In genomic region chr6:145587342-145587741, GRCh38 we compare ENCODE assay signal across 21 cellular contexts.
DNase-seq lines count a peak whose midpoint lies in the region; ATAC-seq and TF ChIP-seq lines count a peak whose summit lies in the region.
"Had no signal": no experiment of that assay in that cellular context is flagged by ENCODE, and none has a peak within 500 bp of the region (broad histone marks: within the 10 kb centered on the region; RNA-seq: fewer than 3 reads in every experiment).

No MANE protein-coding gene starts in this region.

- no peak overlapping the region for H3K4me3 ChIP-seq in psoas muscle
- H3K4me3 ChIP-seq in CD8-positive, alpha-beta T cell (ENCODE audit: low read depth, low read length): no peak overlapping the region
- H3K4me3 ChIP-seq: BLaER1, GM12878 had no signal

- CTCF ChIA-PET in CD8-positive, alpha-beta T cell (lab: Charles Lee): no interaction called here

- intact Hi-C loops in psoas muscle (cut with DNase I): no loop called here
- intact Hi-C loops in CD8-positive, alpha-beta T cell (cut with DNase I, micrococcal nuclease): no loop called here

- ATAC-seq in SK-N-SH treated with all-trans-retinoic acid at 6 μM for 48 hours (no peak), psoas muscle (no peak)
- ATAC-seq in CD8-positive, alpha-beta T cell: no peak
- ATAC-seq: GM12878 had no signal

- H3K36me3 Mint-ChIP-seq in CD8-positive, alpha-beta T cell: no peaks in the 10 kb centered on the region
- H3K36me3 Mint-ChIP-seq: CD4-positive, CD25-positive, alpha-beta regulatory T cell had no signal

- no peaks in the 10 kb centered on the region for H3K36me3 ChIP-seq in psoas muscle (ENCODE audit: insufficient read depth in 1 of 2, low read depth in 1 of 2)
- no peaks in the 10 kb centered on the region for H3K36me3 ChIP-seq in CD8-positive, alpha-beta T cell (ENCODE audit: insufficient read depth, low read length)
- H3K36me3 ChIP-seq: BLaER1 had no signal

- POLR2A ChIA-PET in CD8-positive, alpha-beta T cell (lab: Charles Lee): no interaction called here

- H3K9me3 Mint-ChIP-seq in CD8-positive, alpha-beta T cell: peaks cover 7% of the 10 kb centered on the region

- H3K4me1 ChIP-seq in psoas muscle: no peaks in the 10 kb centered on the region
- no peaks in the 10 kb centered on the region for H3K4me1 ChIP-seq in CD8-positive, alpha-beta T cell (ENCODE audit: insufficient read depth, low read length)
- H3K4me1 ChIP-seq: BLaER1 had no signal

- no peak for TF ChIP-seq CTCF in psoas muscle (IDR thresholded peaks at IDR 0.05)
- no peak for TF ChIP-seq CTCF in CD8-positive, alpha-beta T cell (IDR thresholded peaks at IDR 0.05)

- H3K9me3 ChIP-seq in psoas muscle: no peaks in the 10 kb centered on the region
- H3K9me3 ChIP-seq in CD8-positive, alpha-beta T cell (ENCODE audit: low read length): no peaks in the 10 kb centered on the region
- H3K9me3 ChIP-seq: BLaER1 had no signal

- no peak overlapping the region for H3K27ac ChIP-seq in psoas muscle
- H3K27ac ChIP-seq in CD8-positive, alpha-beta T cell (ENCODE audit: low read depth, low read length): no peak overlapping the region
- H3K27ac ChIP-seq: BLaER1, KMS-11 had no signal

- H3K4me1 Mint-ChIP-seq in CD8-positive, alpha-beta T cell (ENCODE audit: low read depth): no peaks in the 10 kb centered on the region
- H3K4me1 Mint-ChIP-seq: CD4-positive, CD25-positive, alpha-beta regulatory T cell had no signal

- H3K27ac Mint-ChIP-seq in CD8-positive, alpha-beta T cell: no peak overlapping the region
- H3K27ac Mint-ChIP-seq: CD4-positive, CD25-positive, alpha-beta regulatory T cell had no signal

- no peak overlapping the region for H3K4me3 Mint-ChIP-seq in CD8-positive, alpha-beta T cell
- H3K4me3 Mint-ChIP-seq: CD4-positive, CD25-positive, alpha-beta regulatory T cell had no signal

- peaks cover 11% of the 10 kb centered on the region for H3K27me3 Mint-ChIP-seq in CD8-positive, alpha-beta T cell (ENCODE audit: low read depth)
- H3K27me3 Mint-ChIP-seq: CD4-positive, CD25-positive, alpha-beta regulatory T cell had no signal

- DNase-seq in DMS 273 (lab: John Stamatoyannopoulos, UW; ENCODE audit: unreplicated experiment) (peak; percentile 45), NCI-H1417 treated with DMSO at 0.1 percent for 48 hours (lab: John Stamatoyannopoulos, UW) (peak; percentile 6), myocyte (ENCODE audit: low read depth) (peak; percentile 34), psoas muscle (no peak)
- no peak for DNase-seq in CD8-positive, alpha-beta T cell
- no peak for DNase-seq in activated CD4-positive, alpha-beta T cell treated with anti-CD3 and anti-CD28 coated beads, Interleukin-2, amount 50 U/mL, for 1 hour
- DNase-seq: CD4-positive, CD25-positive, alpha-beta regulatory T cell; EL; GDM1; HCEC 1CT; IMR-90; NCI-H1048; NCI-H1694 treated with DMSO at 0.1 percent for 48 hours; NCI-H2081; NCI-H510A; NCI-H774; SIG-M5 had no signal

- H3K27me3 ChIP-seq in psoas muscle (ENCODE audit: insufficient read depth in 3 of 3, low read length in 2 of 3): no peaks in the 10 kb centered on the region
- no peaks in the 10 kb centered on the region for H3K27me3 ChIP-seq in CD8-positive, alpha-beta T cell (ENCODE audit: insufficient read depth, low read length)
- H3K27me3 ChIP-seq: BLaER1 had no signal

TF ChIP-seq in SK-N-SH treated with all-trans-retinoic acid at 6 μM for 48 hours, 23 proteins besides CTCF, POLR2A, EP300 and RAD21:
- TF ChIP-seq GLIS3 (CRISPR knock-in tag; IDR thresholded peaks at IDR 0.05) (no peak), TCF4 (CRISPR knock-in tag; IDR thresholded peaks at IDR 0.05; ENCODE audit: borderline replicate concordance) (peak; percentile 44; the same call in 1 of the 2 replicates), OSR1 (CRISPR knock-in tag; IDR thresholded peaks at IDR 0.05) (no peak)
TF ChIP-seq in SK-N-SH treated with all-trans-retinoic acid at 6 μM for 48 hours: peak in this region for 1.

Comparison
In these comparisons a context has a peak if more than half of its experiments do, and no peak if none do; other contexts are left out.
1. DNase-seq: peak in DMS 273 (single experiment), NCI-H1417 treated with DMSO at 0.1 percent for 48 hours (single experiment) and myocyte (single experiment); none in psoas muscle (0 of 2), CD8-positive, alpha-beta T cell (0 of 7) and activated CD4-positive, alpha-beta T cell treated with anti-CD3 and anti-CD28 coated beads, Interleukin-2, amount 50 U/mL, for 1 hour (single experiment).